In genomic region chr20:63116412-63117106, GRCh38 we compare ENCODE assay signal across 1 cellular context.
TF ChIP-seq lines count a peak whose summit lies in the region.

No MANE protein-coding gene starts in this region.

TF ChIP-seq in H1, 55 proteins besides CTCF, POLR2A, EP300 and RAD21 (continued from another document):
- TF ChIP-seq, protein P1, sequence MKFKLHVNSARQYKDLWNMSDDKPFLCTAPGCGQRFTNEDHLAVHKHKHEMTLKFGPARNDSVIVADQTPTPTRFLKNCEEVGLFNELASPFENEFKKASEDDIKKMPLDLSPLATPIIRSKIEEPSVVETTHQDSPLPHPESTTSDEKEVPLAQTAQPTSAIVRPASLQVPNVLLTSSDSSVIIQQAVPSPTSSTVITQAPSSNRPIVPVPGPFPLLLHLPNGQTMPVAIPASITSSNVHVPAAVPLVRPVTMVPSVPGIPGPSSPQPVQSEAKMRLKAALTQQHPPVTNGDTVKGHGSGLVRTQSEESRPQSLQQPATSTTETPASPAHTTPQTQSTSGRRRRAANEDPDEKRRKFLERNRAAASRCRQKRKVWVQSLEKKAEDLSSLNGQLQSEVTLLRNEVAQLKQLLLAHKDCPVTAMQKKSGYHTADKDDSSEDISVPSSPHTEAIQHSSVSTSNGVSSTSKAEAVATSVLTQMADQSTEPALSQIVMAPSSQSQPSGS (IDR thresholded peaks at IDR 0.05; ENCODE audit: low read length) = no peak
- peak; percentile 11 for TF ChIP-seq TAF7 (optimal IDR thresholded peaks at IDR 0.05; ENCODE audit: borderline replicate concordance, low read depth, low read length)
- no peak for TF ChIP-seq RXRA (IDR thresholded peaks at IDR 0.05; ENCODE audit: insufficient read depth, low read depth, low read length)
- no peak for TF ChIP-seq JUN (IDR thresholded peaks at IDR 0.05; ENCODE audit: low read depth, low read length)
- TF ChIP-seq SIN3A (conservative IDR thresholded peaks at IDR 0.05 in 1 of 2, IDR thresholded peaks at IDR 0.05 in 1 of 2; ENCODE audit: low read depth in 1 of 2, low read length in 2 of 2) = peak in 1 of 2 experiments; percentile 87; a peak in 2 of 4 replicates
- no peak for TF ChIP-seq HDAC6 (IDR thresholded peaks at IDR 0.05; ENCODE audit: low read depth, low read length)
